Comparison of ENCODE assay signal across 8 cellular contexts in the genomic region with DNA sequence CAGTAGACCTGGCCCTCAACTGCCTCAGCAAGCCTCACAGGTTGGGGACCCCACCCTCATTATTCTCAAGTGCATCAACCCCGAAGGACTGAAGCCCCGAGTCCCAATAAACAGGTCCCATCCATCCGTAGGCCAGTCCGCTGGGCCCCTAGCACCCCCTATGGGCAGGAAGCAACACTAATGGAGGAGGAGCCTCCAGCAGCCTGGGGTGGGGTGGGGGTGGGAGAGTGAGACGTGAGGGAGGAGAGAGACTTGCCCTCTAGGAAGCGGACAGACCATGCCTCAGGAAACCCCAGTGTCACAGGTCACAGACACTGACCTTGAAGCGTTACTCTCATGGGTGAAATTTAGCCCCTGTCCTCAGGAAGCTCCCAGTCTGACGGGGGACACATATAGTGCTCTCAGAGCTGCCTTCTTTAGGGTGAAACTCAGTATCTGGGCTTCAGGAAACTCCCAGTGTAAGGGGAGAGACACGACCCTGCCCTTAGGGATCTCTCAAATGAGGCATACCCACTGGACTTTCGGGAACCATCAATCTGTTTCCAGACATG.
DNase-seq lines count a peak whose midpoint lies in the region; ATAC-seq and TF ChIP-seq lines count a peak whose summit lies in the region.

No MANE protein-coding gene starts in this region.

- H3K27me3 Mint-ChIP-seq in activated naive CD8-positive, alpha-beta T cell treated with anti-CD3 and anti-CD28 coated beads, Interleukin-2, amount 50 U/mL, for 24 hours, result peaks cover 44% of the 10 kb centered on the region

- no peaks in the 10 kb centered on the region for H3K27me3 ChIP-seq in right lobe of liver

- no peaks in the 10 kb centered on the region for H3K9me3 ChIP-seq in right lobe of liver

- H3K36me3 ChIP-seq in right lobe of liver, result no peaks in the 10 kb centered on the region

- DNase-seq in Right ventricle myocardium superior (peak; percentile 37), Right ventricle myocardium inferior (ENCODE audit: missing footprints) (no peak), Kasumi-1 (lab: John Stamatoyannopoulos, UW) (peak; percentile 10 to 12), right lobe of liver (no peak)
- peak; percentile 43 for DNase-seq in activated naive CD8-positive, alpha-beta T cell treated with anti-CD3 and anti-CD28 coated beads, Interleukin-2, amount 50 U/mL, for 24 hours
- DNase-seq in activated CD4-positive, CD25-positive, alpha-beta regulatory T cell treated with anti-CD3 and anti-CD28 coated beads, Interleukin-2, amount 50 U/mL, for 72 hours, result no peak

- no peak for TF ChIP-seq POLR2A in right lobe of liver (IDR thresholded peaks at IDR 0.05)

- peak in 2 of 4 donors; percentile 9 to 28 for TF ChIP-seq CTCF in right lobe of liver (IDR thresholded peaks at IDR 0.05)

- peaks cover 0 to 3% (median 0%) of the 10 kb centered on the region in 4 donors for H3K4me1 ChIP-seq in right lobe of liver

- peak overlapping the region; percentile 81 for H3K4me3 Mint-ChIP-seq in activated naive CD8-positive, alpha-beta T cell treated with anti-CD3 and anti-CD28 coated beads, Interleukin-2, amount 50 U/mL, for 24 hours

- peak overlapping the region; percentile 87 for H3K27ac Mint-ChIP-seq in activated naive CD8-positive, alpha-beta T cell treated with anti-CD3 and anti-CD28 coated beads, Interleukin-2, amount 50 U/mL, for 24 hours

- peaks cover 25% of the 10 kb centered on the region for H3K4me1 Mint-ChIP-seq in activated naive CD8-positive, alpha-beta T cell treated with anti-CD3 and anti-CD28 coated beads, Interleukin-2, amount 50 U/mL, for 24 hours

- H3K9me3 Mint-ChIP-seq in activated naive CD8-positive, alpha-beta T cell treated with anti-CD3 and anti-CD28 coated beads, Interleukin-2, amount 50 U/mL, for 24 hours, result no peaks in the 10 kb centered on the region

- WGBS in right lobe of liver (ENCODE audit: insufficient coverage, low coverage, low lambda C conversion rate, missing lambda C conversion rate), result 76% methylated on average over 2 of the region's 10 CpGs

- no peak for ATAC-seq in Right ventricle myocardium superior (ENCODE audit: poor library complexity)
- ATAC-seq in Right ventricle myocardium inferior, result no peak
- ATAC-seq in activated naive CD8-positive, alpha-beta T cell treated with anti-CD3 and anti-CD28 coated beads, Interleukin-2, amount 50 U/mL, for 24 hours, result peak; percentile 25
- ATAC-seq in right lobe of liver, result peak in 3 of 4 donors; percentile 14 to 33 (median 28)
- no peak for ATAC-seq in HG03571 (IDR thresholded peaks at IDR 0.05; ENCODE audit: unreplicated experiment)
- no peak for ATAC-seq in GM21367 (IDR thresholded peaks at IDR 0.05; ENCODE audit: unreplicated experiment)

- H3K4me3 ChIP-seq in right lobe of liver, result no peak overlapping the region

- H3K27ac ChIP-seq in right lobe of liver, result no peak overlapping the region

- intact Hi-C loops in Right ventricle myocardium superior (cut with DNase I), result loop anchor here (10.0 kb wide), 1 partner anchor 227 kb away; the partner anchor contains the start of gene VEGFA
- intact Hi-C loops in Right ventricle myocardium inferior (cut with DNase I), result loop anchor here (5.0 kb wide), 1 partner anchor 229 kb away; the partner anchor contains the start of gene VEGFA
- intact Hi-C loops in right lobe of liver (cut with DNase I), result no loop called here

- H3K36me3 Mint-ChIP-seq in activated naive CD8-positive, alpha-beta T cell treated with anti-CD3 and anti-CD28 coated beads, Interleukin-2, amount 50 U/mL, for 24 hours (ENCODE audit: low read depth), result no peaks in the 10 kb centered on the region

Comparison
In these comparisons a context has a peak if more than half of its experiments do, and no peak if none do; other contexts are left out.
1. DNase-seq: peak in Right ventricle myocardium superior (single experiment), Kasumi-1 (2 of 2) and activated naive CD8-positive, alpha-beta T cell treated with anti-CD3 and anti-CD28 coated beads, Interleukin-2, amount 50 U/mL, for 24 hours (single experiment); none in Right ventricle myocardium inferior (single experiment), right lobe of liver (0 of 3) and activated CD4-positive, CD25-positive, alpha-beta regulatory T cell treated with anti-CD3 and anti-CD28 coated beads, Interleukin-2, amount 50 U/mL, for 72 hours (single experiment).
2. ATAC-seq: peak in activated naive CD8-positive, alpha-beta T cell treated with anti-CD3 and anti-CD28 coated beads, Interleukin-2, amount 50 U/mL, for 24 hours (single experiment) and right lobe of liver (3 of 4); none in Right ventricle myocardium superior (single experiment), Right ventricle myocardium inferior (single experiment), HG03571 (single experiment) and GM21367 (single experiment).
3. intact Hi-C loops: an anchor here in Right ventricle myocardium superior (10.0 kb wide) and Right ventricle myocardium inferior (5.0 kb wide); none called in right lobe of liver.